ENCODE assay signal across 20 cellular contexts in the genomic region with DNA sequence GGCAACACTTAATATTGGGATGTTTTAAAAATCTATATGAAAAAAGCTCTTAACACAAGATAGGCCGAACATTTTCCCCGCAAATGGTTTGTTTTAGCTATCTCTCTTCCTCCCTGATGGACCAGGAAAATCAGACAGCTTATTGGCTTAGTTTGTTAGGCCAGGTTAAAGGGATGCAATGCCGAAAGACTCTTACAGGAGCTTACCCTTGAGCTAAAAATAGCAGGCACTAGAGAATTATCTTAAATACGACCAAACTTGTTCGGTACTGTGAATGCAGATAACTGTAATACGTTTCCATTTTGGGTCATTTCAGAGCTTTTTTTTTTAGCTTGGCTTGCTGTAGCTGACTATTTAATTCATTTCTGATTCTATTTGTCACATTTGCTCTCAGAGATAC. TPM values are rescaled to one million over a fixed set of nuclear protein-coding genes. Genes with fewer than 3 reads are reported as not detected.
DNase-seq lines count a peak whose midpoint lies in the region; ATAC-seq and TF ChIP-seq lines count a peak whose summit lies in the region.
"Had no signal": no experiment of that assay in that cellular context is flagged by ENCODE, and none has a peak within 500 bp of the region (broad histone marks: within the 10 kb centered on the region; RNA-seq: fewer than 3 reads in every experiment).

No MANE protein-coding gene starts in this region.

- peaks cover 10% of the 10 kb centered on the region for H3K27me3 Mint-ChIP-seq in progenitor cell of endocrine pancreas

- no peaks in the 10 kb centered on the region for H3K36me3 Mint-ChIP-seq in progenitor cell of endocrine pancreas (ENCODE audit: insufficient read depth)

- H3K4me1 Mint-ChIP-seq in progenitor cell of endocrine pancreas (ENCODE audit: low read depth) = peaks cover 2% of the 10 kb centered on the region

- peak; percentile 43 for DNase-seq in NCI-H82 (lab: John Stamatoyannopoulos, UW)
- DNase-seq in Right ventricle myocardium superior = no peak
- no peak for DNase-seq in left ventricle myocardium superior
- DNase-seq in retina = peak; percentile 23
- no peak for DNase-seq in progenitor cell of endocrine pancreas (ENCODE audit: low spot score, unreplicated experiment)
- DNase-seq in stimulated activated CD4-positive, alpha-beta T cell treated with anti-CD3 and anti-CD28 coated beads, Interleukin-1b, Interleukin-23, amount 100 ng/mL, for 48 hours = no peak
- no peak for DNase-seq in amniotic stem cell (lab: John Stamatoyannopoulos, UW)
- DNase-seq: Calu3, DMS153, GM23248, H9, Karpas-422, NCI-H1092, NCI-H1417 treated with DMSO at 0.1 percent for 48 hours, NCI-H1694 treated with DMSO at 0.1 percent for 48 hours, NCI-H2081, NCI-H2227 treated with DMSO at 0.1 percent for 48 hours, NCI-H510A treated with DMSO at 0.1 percent for 48 hours, SJCRH30 had no signal

- TF ChIP-seq CTCF in progenitor cell of endocrine pancreas (IDR thresholded peaks at IDR 0.05; ENCODE audit: unreplicated experiment) = no peak

- no peak overlapping the region for H3K4me3 Mint-ChIP-seq in progenitor cell of endocrine pancreas (ENCODE audit: low read depth)
- H3K4me3 Mint-ChIP-seq: H9 had no signal

- intact Hi-C loops in Right ventricle myocardium superior (cut with DNase I) = no loop called here
- intact Hi-C loops in left ventricle myocardium superior (cut with micrococcal nuclease) = no loop called here

- peak; percentile 65 for ATAC-seq in Right ventricle myocardium superior (ENCODE audit: poor library complexity)
- peak; percentile 69 for ATAC-seq in left ventricle myocardium superior
- ATAC-seq: HepG2 had no signal

- H3K9me3 Mint-ChIP-seq in progenitor cell of endocrine pancreas (ENCODE audit: low read depth) = no peaks in the 10 kb centered on the region
- H3K9me3 Mint-ChIP-seq: H9 had no signal

- H3K27ac Mint-ChIP-seq in progenitor cell of endocrine pancreas = no peak overlapping the region
- H3K27ac Mint-ChIP-seq: H9 had no signal

RNA-seq across cellular contexts. Expression of gene PPARGC1A, which starts 23.4 kb away (rescaled TPM):
- total RNA-seq in Right ventricle myocardium superior (82.8 TPM), left ventricle myocardium superior (97.2 TPM), progenitor cell of endocrine pancreas (0.93 and 3.7 TPM in 2 replicates)
- total RNA-seq: GM23248 had no signal

Comparison
In these comparisons a context has a peak if more than half of its experiments do, and no peak if none do; other contexts are left out.
1. DNase-seq: peak in NCI-H82 (single experiment) and retina (single experiment); none in Right ventricle myocardium superior (single experiment), left ventricle myocardium superior (single experiment), progenitor cell of endocrine pancreas (single experiment), stimulated activated CD4-positive, alpha-beta T cell treated with anti-CD3 and anti-CD28 coated beads, Interleukin-1b, Interleukin-23, amount 100 ng/mL, for 48 hours (single experiment) and amniotic stem cell (single experiment).
2. RNA of gene PPARGC1A, which starts 23.4 kb away (total RNA-seq): 97.2 TPM in left ventricle myocardium superior (single experiment) and 82.8 TPM in Right ventricle myocardium superior (single experiment); 0.93 to 3.7 TPM in progenitor cell of endocrine pancreas; every median in the first group is over 10 times any median in the second.